1 cellular context compared by ENCODE assay signal in genomic region chr19:41193420-41194156, GRCh38.
TF ChIP-seq lines count a peak whose summit lies in the region.

No MANE protein-coding gene starts in this region.

TF ChIP-seq in WTC11, 78 proteins besides CTCF, POLR2A, EP300 and RAD21 (continued from another document):
- TF ChIP-seq JUN (CRISPR knock-in tag; IDR thresholded peaks at IDR 0.05) (no peak), IRF2 (CRISPR knock-in tag; IDR thresholded peaks at IDR 0.05; ENCODE audit: borderline replicate concordance, low read depth) (no peak), FOXP4 (CRISPR knock-in tag; IDR thresholded peaks at IDR 0.05) (peak; percentile 2; the same call in 1 of the 2 replicates), NFYB (CRISPR knock-in tag; conservative IDR thresholded peaks at IDR 0.05; ENCODE audit: low read depth) (no peak), NR3C1 (CRISPR knock-in tag; conservative IDR thresholded peaks at IDR 0.05; ENCODE audit: low read depth) (no peak), ZNF512 (CRISPR knock-in tag; IDR thresholded peaks at IDR 0.05; ENCODE audit: borderline replicate concordance) (no peak)
